ENCODE assay signal across 8 cellular contexts in genomic region chr6:34236423-34237315, GRCh38. TPM values are rescaled to one million over a fixed set of nuclear protein-coding genes. Genes with fewer than 3 reads are reported as not detected.
DNase-seq lines count a peak whose midpoint lies in the region; TF ChIP-seq lines count a peak whose summit lies in the region.

Gene HMGA1 (plus strand): TSS chr6:34236873. CDS start chr6:34240781, 3,908 bp downstream.

- peak within 1 kb of the TSS; percentile 97 for H3K4me3 ChIP-seq in GM23248
- H3K4me3 ChIP-seq in LNCaP clone FGC (ENCODE audit: low read depth, low read length) = peak within 1 kb of the TSS; percentile 88
- peak within 1 kb of the TSS; percentile 70 for H3K4me3 ChIP-seq in fibroblast of pulmonary artery (replicated peaks; ENCODE audit: low read depth, low read length)

- H3K27me3 ChIP-seq in GM23248 (replicated peaks; ENCODE audit: insufficient read depth) = no peaks in the 10 kb centered on the region

- DNase-seq in DMS79 treated with DMSO at 0.1 percent for 48 hours (lab: John Stamatoyannopoulos, UW) (peak; percentile 79), GM23248 (peak; percentile 95), LNCaP clone FGC (ENCODE audit: low read depth) (peak; percentile 58), fibroblast of pulmonary artery (ENCODE audit: low read depth) (peak; percentile 82)
- DNase-seq in activated T-helper 2 cell treated with anti-CD3 and anti-CD28 coated beads, Interferon-gamma antibody, Interleukin-2, Interleukin-4, amounts not matched to agents 10 μg/mL and 5 μg/mL and 100 μg/mL, durations not matched to agents 14 hours and 24 hours and 36 hours (ENCODE audit: low spot score) = peak; percentile 83

- 4 to 5% methylated on average over 42 to 71 of the region's 93 CpGs for WGBS in GM23248 (ENCODE audit: low coverage in 1 of 2, low lambda C conversion rate in 2 of 2, missing lambda C conversion rate in 2 of 2), 2 experiments

- H3K27me3 Mint-ChIP-seq in activated T-helper 2 cell treated with anti-CD3 and anti-CD28 coated beads, Interferon-gamma antibody, Interleukin-2, Interleukin-4, amounts not matched to agents 10 μg/mL and 5 μg/mL and 100 μg/mL, durations not matched to agents 14 hours and 24 hours and 36 hours (ENCODE audit: low read depth) = no peaks in the 10 kb centered on the region
- peaks cover 7% of the 10 kb centered on the region for H3K27me3 Mint-ChIP-seq in nephron (ENCODE audit: low read depth)
- no peaks in the 10 kb centered on the region for H3K27me3 Mint-ChIP-seq in stimulated activated naive CD8-positive, alpha-beta T cell treated with anti-CD3 and anti-CD28 coated beads, Interleukin-15, Interleukin-2, amounts not matched to agents 100 ng/mL and 50 ng/mL, for 24 hours

- no peaks in the 10 kb centered on the region for H3K9me2 ChIP-seq in GM23248 (ENCODE audit: insufficient read depth)

- H3K4me1 Mint-ChIP-seq in activated T-helper 2 cell treated with anti-CD3 and anti-CD28 coated beads, Interferon-gamma antibody, Interleukin-2, Interleukin-4, amounts not matched to agents 10 μg/mL and 5 μg/mL and 100 μg/mL, durations not matched to agents 14 hours and 24 hours and 36 hours (ENCODE audit: low read depth) = peaks cover 37% of the 10 kb centered on the region
- peaks cover 9% of the 10 kb centered on the region for H3K4me1 Mint-ChIP-seq in nephron
- peaks cover 47% of the 10 kb centered on the region for H3K4me1 Mint-ChIP-seq in stimulated activated naive CD8-positive, alpha-beta T cell treated with anti-CD3 and anti-CD28 coated beads, Interleukin-15, Interleukin-2, amounts not matched to agents 100 ng/mL and 50 ng/mL, for 24 hours (ENCODE audit: low read depth)

- peaks cover 27% of the 10 kb centered on the region for H3F3A ChIP-seq in GM23248 (ENCODE audit: insufficient read depth)

- no peaks in the 10 kb centered on the region for H3K9me3 ChIP-seq in GM23248 (ENCODE audit: low read depth)

- H3K27ac ChIP-seq in GM23248 = peak within 1 kb of the TSS; percentile 42

- H3K9me3 Mint-ChIP-seq in activated T-helper 2 cell treated with anti-CD3 and anti-CD28 coated beads, Interferon-gamma antibody, Interleukin-2, Interleukin-4, amounts not matched to agents 10 μg/mL and 5 μg/mL and 100 μg/mL, durations not matched to agents 14 hours and 24 hours and 36 hours = no peaks in the 10 kb centered on the region
- H3K9me3 Mint-ChIP-seq in nephron = no peaks in the 10 kb centered on the region
- no peaks in the 10 kb centered on the region for H3K9me3 Mint-ChIP-seq in stimulated activated naive CD8-positive, alpha-beta T cell treated with anti-CD3 and anti-CD28 coated beads, Interleukin-15, Interleukin-2, amounts not matched to agents 100 ng/mL and 50 ng/mL, for 24 hours

- 0 out of 2 replicates have a peak, but pooled peaks cover 6% of the 10 kb centered on the region for H3K36me3 ChIP-seq in GM23248 (ENCODE audit: low read depth)

- H3K79me2 ChIP-seq in GM23248 (ENCODE audit: insufficient read depth) = peaks cover 41% of the 10 kb centered on the region

- H3K27ac Mint-ChIP-seq in activated T-helper 2 cell treated with anti-CD3 and anti-CD28 coated beads, Interferon-gamma antibody, Interleukin-2, Interleukin-4, amounts not matched to agents 10 μg/mL and 5 μg/mL and 100 μg/mL, durations not matched to agents 14 hours and 24 hours and 36 hours = peak within 1 kb of the TSS; percentile 94
- H3K27ac Mint-ChIP-seq in nephron = peak within 1 kb of the TSS; percentile 48 to 99 (median 93)
- peak within 1 kb of the TSS; percentile 96 for H3K27ac Mint-ChIP-seq in stimulated activated naive CD8-positive, alpha-beta T cell treated with anti-CD3 and anti-CD28 coated beads, Interleukin-15, Interleukin-2, amounts not matched to agents 100 ng/mL and 50 ng/mL, for 24 hours

- H3K4me2 ChIP-seq in GM23248 (ENCODE audit: unreplicated experiment) = peak within 1 kb of the TSS; percentile 96

- peaks cover 31% of the 10 kb centered on the region for H3K36me3 Mint-ChIP-seq in activated T-helper 2 cell treated with anti-CD3 and anti-CD28 coated beads, Interferon-gamma antibody, Interleukin-2, Interleukin-4, amounts not matched to agents 10 μg/mL and 5 μg/mL and 100 μg/mL, durations not matched to agents 14 hours and 24 hours and 36 hours (ENCODE audit: low read depth)
- peaks cover 13% of the 10 kb centered on the region for H3K36me3 Mint-ChIP-seq in nephron (ENCODE audit: low read depth)
- peaks cover 35% of the 10 kb centered on the region for H3K36me3 Mint-ChIP-seq in stimulated activated naive CD8-positive, alpha-beta T cell treated with anti-CD3 and anti-CD28 coated beads, Interleukin-15, Interleukin-2, amounts not matched to agents 100 ng/mL and 50 ng/mL, for 24 hours (ENCODE audit: low read depth)

- H3K4me1 ChIP-seq in GM23248 (ENCODE audit: insufficient read depth) = peaks cover 26% of the 10 kb centered on the region

- TF ChIP-seq CTCF in LNCaP clone FGC (IDR thresholded peaks at IDR 0.05; ENCODE audit: control insufficient read depth, extremely low read depth, insufficient read depth) = no peak
- no peak for TF ChIP-seq CTCF in fibroblast of pulmonary artery (IDR thresholded peaks at IDR 0.05; ENCODE audit: low read length, missing control alignments)
- TF ChIP-seq CTCF in nephron (IDR thresholded peaks at IDR 0.05; ENCODE audit: unreplicated experiment in 3 of 3) = no peak

- peak; percentile 98 for TF ChIP-seq POLR2A in Raji (IDR thresholded peaks at IDR 0.05; ENCODE audit: insufficient read depth, low read depth, low read length)

- H2AFZ ChIP-seq in GM23248 = peak within 1 kb of the TSS; percentile 73

- H4K20me1 ChIP-seq in GM23248 (ENCODE audit: insufficient read depth) = no peaks in the 10 kb centered on the region

- in situ Hi-C loops in GM23248 (cut with MboI) = no loop called here

- peak within 1 kb of the TSS; percentile 88 for H3K9ac ChIP-seq in GM23248

- H3K4me3 Mint-ChIP-seq in activated T-helper 2 cell treated with anti-CD3 and anti-CD28 coated beads, Interferon-gamma antibody, Interleukin-2, Interleukin-4, amounts not matched to agents 10 μg/mL and 5 μg/mL and 100 μg/mL, durations not matched to agents 14 hours and 24 hours and 36 hours (ENCODE audit: low read depth) = peak within 1 kb of the TSS; percentile 86
- peak within 1 kb of the TSS; percentile 83 to 86 (median 84) for H3K4me3 Mint-ChIP-seq in nephron
- H3K4me3 Mint-ChIP-seq in stimulated activated naive CD8-positive, alpha-beta T cell treated with anti-CD3 and anti-CD28 coated beads, Interleukin-15, Interleukin-2, amounts not matched to agents 100 ng/mL and 50 ng/mL, for 24 hours = peak within 1 kb of the TSS; percentile 95

- intact Hi-C loops in activated T-helper 2 cell treated with anti-CD3 and anti-CD28 coated beads, Interferon-gamma antibody, Interleukin-2, Interleukin-4, amounts not matched to agents 10 μg/mL and 5 μg/mL and 100 μg/mL, durations not matched to agents 14 hours and 24 hours and 36 hours (cut with micrococcal nuclease) = loop anchor here (1.0 to 5.0 kb wide), 4 partner anchors 12 to 54 kb away; partner anchors contain the start of gene SMIM29

RNA-seq across cellular contexts. Expression of gene HMGA1, which starts in this region (rescaled TPM):
- total RNA-seq in GM23248 (2014; rRNA removed; shearing (Covaris generic)) = 197 and 243 TPM in 2 replicates
- 332 and 351 TPM in 2 replicates for polyA plus RNA-seq in GM23248 (2016; fragmentation: Nextera tagmentation; extraction: Ambion mirVana)
- total RNA-seq in activated T-helper 2 cell treated with anti-CD3 and anti-CD28 coated beads, Interferon-gamma antibody, Interleukin-2, Interleukin-4, amounts not matched to agents 10 μg/mL and 5 μg/mL and 100 μg/mL, durations not matched to agents 14 hours and 24 hours and 36 hours = 412 and 422 TPM in 2 replicates

Comparison
In these comparisons a context has a peak if more than half of its experiments do, and no peak if none do; other contexts are left out.
1. Peak in every context shown above with its lines: DNase-seq, H3K4me3 ChIP-seq and H3K27ac ChIP-seq.